11 cellular contexts compared by ENCODE assay signal in the genomic region with DNA sequence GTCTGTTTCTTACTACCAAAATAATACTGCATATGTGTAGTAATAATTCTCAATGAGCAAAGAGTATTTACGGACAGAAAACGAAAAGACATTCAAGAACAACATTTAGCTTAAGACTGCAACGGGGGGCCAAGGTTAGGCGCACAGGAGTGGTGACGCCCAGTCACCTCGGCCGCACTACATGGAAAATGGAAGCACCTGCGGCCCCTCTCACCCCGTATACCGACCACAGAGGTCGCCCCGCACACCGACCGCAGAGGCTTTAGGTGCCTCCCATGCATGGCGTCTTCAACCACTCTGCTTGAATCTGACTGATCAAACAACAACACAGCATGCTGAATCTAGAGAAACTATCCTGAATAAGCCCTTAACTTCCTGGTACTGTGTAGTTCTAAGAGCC.
"Had no signal": no experiment of that assay in that cellular context is flagged by ENCODE, and none has a peak within 500 bp of the region (broad histone marks: within the 10 kb centered on the region; RNA-seq: fewer than 3 reads in every experiment).

No MANE protein-coding gene starts in this region.

- H3K27ac Mint-ChIP-seq: GM23338, H9, HFFc6 had no signal

- DNase-seq: GM23248, GOT3, H7, H9, HCEC 1CT, HFFc6 had no signal

- H3K4me3 Mint-ChIP-seq: GM23338, H9, HFFc6 had no signal

- FAIRE-seq: H1, H54 had no signal

- H2AFZ ChIP-seq: GM23248, GM23338 had no signal

- H3K9me3 ChIP-seq: HAP-1 had no signal

- ATAC-seq: GM23338, HCT116 had no signal

- H3K4me3 ChIP-seq: GM23248, GM23338, HAP-1 had no signal

- H3K27ac ChIP-seq: GM23248 had no signal

- H3K9me3 Mint-ChIP-seq: GM23338, H9, HFFc6 had no signal

- H3K4me1 Mint-ChIP-seq: GM23338, H9 had no signal

- H3K9ac ChIP-seq: GM23248 had no signal

- H3K4me1 ChIP-seq: HAP-1 had no signal

- H3K4me2 ChIP-seq: GM23338 had no signal
